Comparison of ENCODE assay signal across 1 cellular context in the genomic region with DNA sequence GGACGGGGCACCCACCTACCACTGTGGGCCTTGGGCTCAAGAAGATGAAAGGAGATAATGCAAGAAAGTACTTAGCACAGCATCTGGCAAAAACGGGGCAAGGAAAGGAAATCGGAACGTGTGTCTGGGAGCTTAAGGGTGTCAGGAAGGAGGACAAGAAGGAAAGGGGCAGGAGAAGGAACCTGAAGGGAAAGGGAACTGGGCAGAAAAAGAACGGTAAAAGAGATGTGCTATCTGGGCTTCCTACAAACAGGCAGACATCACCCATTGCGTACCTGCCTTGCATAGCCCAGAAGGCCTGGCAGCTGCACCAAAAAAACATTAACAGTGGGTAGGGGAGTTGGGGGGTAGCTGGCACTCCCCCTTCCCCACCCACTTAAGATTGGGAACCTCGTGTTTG.
TF ChIP-seq lines count a peak whose summit lies in the region.

No MANE protein-coding gene starts in this region.

TF ChIP-seq in H1, 55 proteins besides CTCF, POLR2A, EP300 and RAD21:
- TF ChIP-seq ASH2L (IDR thresholded peaks at IDR 0.05; ENCODE audit: low read length) (no peak), BCL11A (IDR thresholded peaks at IDR 0.05; ENCODE audit: low read depth in 2 of 2, low read length in 2 of 2) (no peak), SIN3A (conservative IDR thresholded peaks at IDR 0.05 in 1 of 2, IDR thresholded peaks at IDR 0.05 in 1 of 2; ENCODE audit: low read depth in 1 of 2, low read length in 2 of 2) (no peak), TAF7 (optimal IDR thresholded peaks at IDR 0.05; ENCODE audit: borderline replicate concordance, low read depth, low read length) (no peak), GTF2F1 (IDR thresholded peaks at IDR 0.05; ENCODE audit: borderline replicate concordance, low read depth, low read length) (no peak), RBBP5 (IDR thresholded peaks at IDR 0.05; ENCODE audit: borderline replicate concordance, low read depth, low read length) (no peak), SIRT6 (IDR thresholded peaks at IDR 0.05; ENCODE audit: low read length) (no peak), BRCA1 (IDR thresholded peaks at IDR 0.05; ENCODE audit: low read depth, low read length) (no peak), JUND (IDR thresholded peaks at IDR 0.05; ENCODE audit: low read length) (no peak), ATF2 (IDR thresholded peaks at IDR 0.05; ENCODE audit: low read length) (no peak), HDAC2 (IDR thresholded peaks at IDR 0.05; ENCODE audit: borderline replicate concordance in 1 of 2, low read depth in 2 of 2, low read length in 2 of 2) (no peak), KDM4A (IDR thresholded peaks at IDR 0.05; ENCODE audit: low read depth, low read length, severe bottlenecking) (no peak), ZNF274 (IDR thresholded peaks at IDR 0.05; ENCODE audit: borderline replicate concordance, extremely low read depth, low read length) (no peak), RFX5 (IDR thresholded peaks at IDR 0.05; ENCODE audit: borderline replicate concordance, low read depth, low read length) (no peak), SAP30 (IDR thresholded peaks at IDR 0.05; ENCODE audit: insufficient read depth, insufficient replicate concordance, low read length) (no peak), CTBP2 (IDR thresholded peaks at IDR 0.05; ENCODE audit: borderline replicate concordance, insufficient read depth, insufficient read length, low read length) (no peak), SUZ12 (IDR thresholded peaks at IDR 0.05; ENCODE audit: low read length) (no peak), CHD2 (IDR thresholded peaks at IDR 0.05; ENCODE audit: low read length) (no peak)
